ENCODE assay signal across 20 cellular contexts in the genomic region with DNA sequence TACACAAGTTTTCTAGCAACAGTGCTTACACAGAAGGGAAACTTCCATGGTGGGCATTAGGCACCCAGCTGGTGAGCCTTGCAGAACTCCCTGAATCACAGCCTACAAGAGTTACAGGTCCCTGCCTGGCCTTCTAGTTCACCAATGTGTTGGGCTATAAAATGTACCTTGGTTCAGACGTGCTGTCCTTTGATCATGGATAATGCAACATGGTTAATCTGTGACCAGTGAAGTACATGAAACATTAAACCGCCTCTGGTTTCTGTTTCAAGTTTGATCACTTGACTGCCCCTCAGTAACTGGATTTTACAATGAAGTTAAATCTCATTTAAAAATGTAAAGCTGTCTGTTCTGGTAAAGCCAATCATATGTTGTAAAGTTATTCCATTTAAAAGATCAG. TPM values are rescaled to one million over a fixed set of nuclear protein-coding genes. Genes with fewer than 3 reads are reported as not detected.
A peak's percentile ranks its signal among the peaks of the same experiment; 100 is the strongest.
DNase-seq lines count a peak whose midpoint lies in the region; ATAC-seq, FAIRE-seq and TF ChIP-seq lines count a peak whose summit lies in the region.
"Had no signal": no experiment of that assay in that cellular context is flagged by ENCODE, and none has a peak within 500 bp of the region (broad histone marks: within the 10 kb centered on the region; RNA-seq: fewer than 3 reads in every experiment).

No MANE protein-coding gene starts in this region.

- H3K36me3 ChIP-seq in SK-N-SH (replicated peaks in 1 of 2; ENCODE audit: control insufficient read depth in 1 of 2, insufficient read depth in 2 of 2, low read length in 1 of 2) (peaks cover 0 to 36% of the 10 kb centered on the region in 2 experiments), GM12878 (ENCODE audit: control insufficient read depth in 2 of 2, insufficient read depth in 2 of 2, low read length in 1 of 2) (no peaks in the 10 kb centered on the region), OCI-LY7 (ENCODE audit: insufficient read depth, low read length) (no peaks in the 10 kb centered on the region)
- H3K36me3 ChIP-seq: breast epithelium, right atrium auricular region, suprapubic skin had no signal

- no TSS peak for BruUV-seq in GM12878 (replicated peaks; lab: Mats Ljungman, UMichigan)
- BruUV-seq in OCI-LY7 (replicated peaks; lab: Mats Ljungman, UMichigan), result no TSS peak

- H3K4me2 ChIP-seq in SK-N-SH (0 out of 2 replicates have a peak overlapping the region, but pooled peaks have one; percentile 32), GM12878 (ENCODE audit: control insufficient read depth, insufficient read depth) (0 out of 2 replicates have a peak overlapping the region, but pooled peaks have one; percentile 12), OCI-LY7 (ENCODE audit: low read length) (no peak overlapping the region)

- FAIRE-seq in GM12878 (lab: Jason Lieb, UNC), result no peak
- FAIRE-seq: H1 had no signal

- no peak for TF ChIP-seq EP300 in SK-N-SH (IDR thresholded peaks at IDR 0.05; ENCODE audit: borderline replicate concordance in 1 of 2, low read depth in 1 of 2, low read length in 1 of 2)
- TF ChIP-seq EP300 in GM12878 (IDR thresholded peaks at IDR 0.05; ENCODE audit: borderline replicate concordance in 1 of 2, control insufficient read depth in 1 of 2, low read depth in 2 of 2, low read length in 2 of 2), result no peak

- H3K4me1 ChIP-seq in SK-N-SH (ENCODE audit: control insufficient read depth in 1 of 2, insufficient read depth in 2 of 2, low read depth in 1 of 2, low read length in 1 of 2) (peaks cover 8 to 24% of the 10 kb centered on the region in 2 experiments; a peak in 2 of 4 replicates), GM12878 (ENCODE audit: control insufficient read depth, insufficient read depth, low read length) (no peaks in the 10 kb centered on the region), OCI-LY7 (ENCODE audit: insufficient read depth, low read length, poor library complexity, severe bottlenecking) (no peaks in the 10 kb centered on the region)
- H3K4me1 ChIP-seq: breast epithelium, right atrium auricular region, suprapubic skin had no signal

- H3K9me3 ChIP-seq in SK-N-SH (no peaks in the 10 kb centered on the region), GM12878 (replicated peaks; ENCODE audit: control insufficient read depth, insufficient read depth, low read length) (no peaks in the 10 kb centered on the region; the same call in 2 of the 3 replicates), OCI-LY7 (ENCODE audit: low read length) (no peaks in the 10 kb centered on the region)
- H3K9me3 ChIP-seq: breast epithelium, right atrium auricular region, suprapubic skin had no signal

- H3K4me3 ChIP-seq in SK-N-SH (ENCODE audit: low read depth in 2 of 2, low read length in 1 of 2), result no peak overlapping the region; a peak in 1 of 4 replicates
- H3K4me3 ChIP-seq in GM12878, result no peak overlapping the region
- H3K4me3 ChIP-seq in OCI-LY7 (ENCODE audit: low read depth, low read length, poor library complexity, severe bottlenecking), result no peak overlapping the region
- H3K4me3 ChIP-seq: breast epithelium, right atrium auricular region, suprapubic skin had no signal

- CTCF ChIA-PET in SK-N-SH (lab: Yijun Ruan, JAX), result interaction anchor here (5.3 kb wide), 1 partner anchor 10 kb away, joined by 33 read pairs; no protein-coding TSS in a partner anchor
- CTCF ChIA-PET in GM12878 (lab: Yijun Ruan, JAX), result interaction anchor here (0.6 to 2.6 kb wide), 3 partner anchors 10 to 66 kb away, joined by 3 to 11 read pairs (median 3); no protein-coding TSS in a partner anchor
- CTCF ChIA-PET in OCI-LY7 (lab: Charles Lee; ENCODE audit: unreplicated experiment), result no interaction called here

- H4K20me1 ChIP-seq in SK-N-SH (ENCODE audit: insufficient read depth), result peaks cover 25% of the 10 kb centered on the region; the same call in 1 of the 2 replicates
- H4K20me1 ChIP-seq in GM12878 (ENCODE audit: control insufficient read depth, insufficient read depth), result no peaks in the 10 kb centered on the region
- H4K20me1 ChIP-seq in OCI-LY7 (ENCODE audit: insufficient read depth, low read length), result no peaks in the 10 kb centered on the region

- intact Hi-C loops in GM12878 (cut with micrococcal nuclease; ENCODE audit: unreplicated experiment) (loop anchor here (5.0 kb wide), 1 partner anchor 60 kb away; no protein-coding TSS in a partner anchor), OCI-LY7 (cut with micrococcal nuclease; ENCODE audit: unreplicated experiment) (no loop called here)

- H3K9me2 ChIP-seq in SK-N-SH (no peaks in the 10 kb centered on the region), OCI-LY7 (ENCODE audit: insufficient read depth, low read length) (no peaks in the 10 kb centered on the region)

- TF ChIP-seq CTCF in SK-N-SH (IDR thresholded peaks at IDR 0.05) (no peak), GM12878 (IDR thresholded peaks at IDR 0.05 in 2 of 3, conservative IDR thresholded peaks at IDR 0.05 in 1 of 3; ENCODE audit: control insufficient read depth in 2 of 3, extremely low read depth in 1 of 3, insufficient read depth in 1 of 3, low read depth in 3 of 3, low read length in 3 of 3) (no peak), OCI-LY7 (conservative IDR thresholded peaks at IDR 0.05; ENCODE audit: low read length) (no peak)

- H3K27me3 ChIP-seq in SK-N-SH (ENCODE audit: insufficient read depth), result no peaks in the 10 kb centered on the region
- peaks cover 0 to 3% of the 10 kb centered on the region in 2 experiments; a peak in 1 of 4 replicates for H3K27me3 ChIP-seq in GM12878 (replicated peaks in 1 of 2; ENCODE audit: control insufficient read depth in 2 of 2, insufficient read depth in 2 of 2, low read length in 1 of 2)
- H3K27me3 ChIP-seq: breast epithelium, right atrium auricular region, suprapubic skin had no signal

- H3K79me2 ChIP-seq in SK-N-SH (ENCODE audit: insufficient read depth) (peaks cover 100% of the 10 kb centered on the region), GM12878 (ENCODE audit: control insufficient read depth, insufficient read depth, low read length) (no peaks in the 10 kb centered on the region), OCI-LY7 (ENCODE audit: insufficient read depth, low read depth, low read length) (no peaks in the 10 kb centered on the region)

- POLR2A ChIA-PET in SK-N-SH (lab: Yijun Ruan, JAX) (no interaction called here), GM12878 (lab: Charles Lee) (no interaction called here), OCI-LY7 (lab: Charles Lee) (interaction anchor here (1.5 kb wide), 1 partner anchor 11 kb away, joined by 3 read pairs; no protein-coding TSS in a partner anchor)

- WGBS in SK-N-SH (ENCODE audit: low lambda C conversion rate), result 58% methylated on average over 2 of the region's 2 CpGs
- 0% methylated on average over 2 of the region's 2 CpGs for WGBS in GM12878 (ENCODE audit: insufficient coverage, insufficient replicate concordance, low lambda C conversion rate, missing lambda C conversion rate)

- DNase-seq in SK-N-SH, result no peak
- no peak for DNase-seq in GM12878 (ENCODE audit: low read depth, low spot score)
- no peak for DNase-seq in OCI-LY7 (ENCODE audit: low spot score)
- no peak for DNase-seq in HCEC 1CT
- no peak for DNase-seq in SHP77 treated with DMSO at 0.1 percent for 48 hours (lab: John Stamatoyannopoulos, UW)
- no peak for DNase-seq in HT-29 (ENCODE audit: low spot score)
- DNase-seq: 8988T; activated CD4-positive, alpha-beta T cell treated with anti-CD3 and anti-CD28 coated beads for 1 hour; activated CD8-positive, alpha-beta memory T cell treated with anti-CD3 and anti-CD28 coated beads, Interleukin-2, amount 50 U/mL, for 48 hours; activated naive CD4-positive, alpha-beta T cell treated with anti-CD3 and anti-CD28 coated beads, Interleukin-2, amount 50 U/mL, for 16 hours; NCI-H1930; NCI-H526 treated with DMSO at 0.1 percent for 48 hours; RPMI8226; stimulated activated CD4-positive, alpha-beta T cell treated with anti-CD3 and anti-CD28 coated beads, Interleukin-1b, Interleukin-23, amount 100 ng/mL, for 48 hours had no signal

- TF ChIP-seq RAD21 in SK-N-SH (IDR thresholded peaks at IDR 0.05; ENCODE audit: low read length), result no peak
- TF ChIP-seq RAD21 in GM12878 (IDR thresholded peaks at IDR 0.05; ENCODE audit: insufficient read depth, low read depth, low read length), result no peak

- ATAC-seq in SK-N-SH treated with all-trans-retinoic acid at 6 μM for 48 hours (no peak), HG03108 (IDR thresholded peaks at IDR 0.05; ENCODE audit: unreplicated experiment) (peak; percentile 76), GM12878 (peak; percentile 81)

- RAD21 ChIA-PET in GM12878 (lab: Charles Lee; ENCODE audit: unreplicated experiment), result interaction anchor here (1.0 kb wide), 1 partner anchor 13 kb away, joined by 3 read pairs; no protein-coding TSS in a partner anchor

- TF ChIP-seq POLR2A in GM12878 (IDR thresholded peaks at IDR 0.05; ENCODE audit: low read depth, low read length), result no peak

- SMC1A ChIA-PET in GM12878 (lab: Charles Lee; ENCODE audit: uncharacterized antibody, unreplicated experiment), result interaction anchor here (0.8 to 1.8 kb wide), 6 partner anchors 9 to 137 kb away, joined by 3 to 6 read pairs (median 4); no protein-coding TSS in a partner anchor

- no peak overlapping the region for H3K9ac ChIP-seq in SK-N-SH
- H3K9ac ChIP-seq in GM12878 (ENCODE audit: control insufficient read depth, insufficient read depth, low read length), result no peak overlapping the region

- H2AFZ ChIP-seq in SK-N-SH (ENCODE audit: low read depth) (no peak overlapping the region), GM12878 (ENCODE audit: control insufficient read depth, low read depth, low read length) (no peak overlapping the region), OCI-LY7 (ENCODE audit: low read length) (no peak overlapping the region)

- in situ Hi-C loops in GM12878 (cut with MboI), result no loop called here

- H3K27ac ChIP-seq in SK-N-SH (ENCODE audit: low read depth in 2 of 2, low read length in 1 of 2), result peak overlapping the region in 1 of 2 experiments; percentile 34; a peak in 1 of 4 replicates
- H3K27ac ChIP-seq in GM12878 (ENCODE audit: control insufficient read depth, insufficient read depth), result no peak overlapping the region
- H3K27ac ChIP-seq in OCI-LY7 (ENCODE audit: low read depth, low read length, poor library complexity, severe bottlenecking), result no peak overlapping the region
- H3K27ac ChIP-seq: breast epithelium, right atrium auricular region, suprapubic skin had no signal

- H3F3A ChIP-seq in SK-N-SH (replicated peaks; ENCODE audit: insufficient read depth), result peaks cover 11% of the 10 kb centered on the region

RNA-seq across cellular contexts. Expression of a gene that starts 51.8 kb away (rescaled TPM):
- polyA plus RNA-seq in SK-N-SH (2012; rRNA removed), result 9.1 and 10.5 TPM in 2 replicates
- 8.4 and 10.0 TPM in 2 replicates for polyA plus RNA-seq in SK-N-SH (2012; cell fraction: cytosol; rRNA removed)
- polyA plus RNA-seq in SK-N-SH (2012; cell fraction: nucleus; rRNA removed), result 23.3 and 34.7 TPM in 2 replicates
- total RNA-seq in GM12878 (2013; cell fraction: nucleolus; rRNA removed), result 11.1 and 13.2 TPM in 2 replicates
- total RNA-seq in GM12878 (2014; rRNA removed), result 0.06 and 0.11 TPM in 2 replicates
- 0.05 and 0.09 TPM in 2 replicates for total RNA-seq in GM12878 (2014; rRNA removed; fragmentation: Illumina TruSeq; extraction: Trizol)
- total RNA-seq in GM12878 (2021), result 0.05 TPM in 2 replicates
- polyA plus RNA-seq in GM12878 (2011; ENCODE audit: low read depth), result 0.38 TPM
- polyA plus RNA-seq in GM12878 (2011; rRNA removed), result 0.12 and 0.16 TPM in 2 replicates
- polyA plus RNA-seq in GM12878 (2011; cell fraction: cytosol; rRNA removed), result 0.01 TPM in 1 of 2 replicates, not detected in the other
- 0.07 and 0.19 TPM in 2 replicates for polyA plus RNA-seq in GM12878 (2011; cell fraction: nucleus; rRNA removed)
- polyA plus RNA-seq in GM12878 (2012), result 0.13 and 0.24 TPM in 2 replicates
- 0.07 TPM in 1 of 2 replicates, not detected in the other for polyA plus RNA-seq in GM12878 (2014; fragmentation: Illumina TruSeq; extraction: Trizol)
- not detected for polyA plus RNA-seq in GM12878 (2014; fragmentation: Nextera tagmentation; extraction: Ambion mirVana)
- polyA plus RNA-seq in GM12878 (2014; rRNA removed), result 0.01 and 0.08 TPM in 2 replicates
- not detected for polyA plus RNA-seq in GM12878 (2016; fragmentation: Nextera tagmentation; extraction: Ambion mirVana)
- polyA minus RNA-seq in GM12878 (2011; rRNA and poly(A)+ RNA removed), result 0.37 and 0.93 TPM in 2 replicates
- not detected in 2 replicates for polyA minus RNA-seq in GM12878 (2011; cell fraction: cytosol; rRNA and poly(A)+ RNA removed)
- polyA minus RNA-seq in GM12878 (2011; cell fraction: nucleus; rRNA and poly(A)+ RNA removed), result 0.10 and 0.36 TPM in 2 replicates
- 1.5 and 3.2 TPM in 2 replicates for total RNA-seq in OCI-LY7 (2014; rRNA removed; shearing (Covaris generic))
- total RNA-seq in OCI-LY7 (2022), result 4.2 and 5.8 TPM in 2 replicates
- 9.4 and 11.5 TPM in 2 replicates for total RNA-seq in HT-29 (2014; rRNA removed; shearing (Covaris generic))
